Comparison of ENCODE assay signal across 1 cellular context in the genomic region with DNA sequence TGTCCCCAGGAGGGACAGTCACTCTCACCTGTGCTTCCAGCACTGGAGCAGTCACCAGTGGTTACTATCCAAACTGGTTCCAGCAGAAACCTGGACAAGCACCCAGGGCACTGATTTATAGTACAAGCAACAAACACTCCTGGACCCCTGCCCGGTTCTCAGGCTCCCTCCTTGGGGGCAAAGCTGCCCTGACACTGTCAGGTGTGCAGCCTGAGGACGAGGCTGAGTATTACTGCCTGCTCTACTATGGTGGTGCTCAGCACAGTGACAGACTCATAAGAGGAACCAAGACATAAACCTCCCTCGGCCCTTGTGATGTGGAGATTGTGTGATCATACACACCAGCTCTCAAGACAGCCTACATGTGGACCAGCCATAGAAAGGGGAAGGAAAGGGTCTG.
TF ChIP-seq lines count a peak whose summit lies in the region.

No MANE protein-coding gene starts in this region.

TF ChIP-seq in HepG2, 621 proteins besides CTCF, POLR2A, EP300 and RAD21 (continued from another document):
- TF ChIP-seq, protein P1, sequence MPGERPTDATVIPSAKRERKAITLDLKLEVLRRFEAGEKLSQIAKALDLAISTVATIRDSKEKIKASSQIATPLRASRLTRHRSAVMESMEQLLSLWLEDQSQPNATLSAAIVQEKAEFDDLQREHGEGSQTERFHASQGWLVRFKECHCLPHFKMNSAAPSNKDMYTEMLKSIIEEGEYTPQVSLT (CRISPR knock-in tag; IDR thresholded peaks at IDR 0.05; ENCODE audit: borderline replicate concordance, low read depth) = no peak
- TF ChIP-seq SIX1 (CRISPR knock-in tag; IDR thresholded peaks at IDR 0.05; ENCODE audit: borderline replicate concordance) (no peak), RELA (CRISPR knock-in tag; IDR thresholded peaks at IDR 0.05) (no peak), SRSF1 (optimal IDR thresholded peaks at IDR 0.05; ENCODE audit: low read depth, low read length) (no peak), CBX2 (IDR thresholded peaks at IDR 0.05; ENCODE audit: low read depth, low read length) (no peak), CBX2 (CRISPR knock-in tag; IDR thresholded peaks at IDR 0.05; ENCODE audit: low read depth) (no peak), FOXK1 (CRISPR knock-in tag; IDR thresholded peaks at IDR 0.05; ENCODE audit: borderline replicate concordance, low read depth) (no peak)
- TF ChIP-seq, protein P2, sequence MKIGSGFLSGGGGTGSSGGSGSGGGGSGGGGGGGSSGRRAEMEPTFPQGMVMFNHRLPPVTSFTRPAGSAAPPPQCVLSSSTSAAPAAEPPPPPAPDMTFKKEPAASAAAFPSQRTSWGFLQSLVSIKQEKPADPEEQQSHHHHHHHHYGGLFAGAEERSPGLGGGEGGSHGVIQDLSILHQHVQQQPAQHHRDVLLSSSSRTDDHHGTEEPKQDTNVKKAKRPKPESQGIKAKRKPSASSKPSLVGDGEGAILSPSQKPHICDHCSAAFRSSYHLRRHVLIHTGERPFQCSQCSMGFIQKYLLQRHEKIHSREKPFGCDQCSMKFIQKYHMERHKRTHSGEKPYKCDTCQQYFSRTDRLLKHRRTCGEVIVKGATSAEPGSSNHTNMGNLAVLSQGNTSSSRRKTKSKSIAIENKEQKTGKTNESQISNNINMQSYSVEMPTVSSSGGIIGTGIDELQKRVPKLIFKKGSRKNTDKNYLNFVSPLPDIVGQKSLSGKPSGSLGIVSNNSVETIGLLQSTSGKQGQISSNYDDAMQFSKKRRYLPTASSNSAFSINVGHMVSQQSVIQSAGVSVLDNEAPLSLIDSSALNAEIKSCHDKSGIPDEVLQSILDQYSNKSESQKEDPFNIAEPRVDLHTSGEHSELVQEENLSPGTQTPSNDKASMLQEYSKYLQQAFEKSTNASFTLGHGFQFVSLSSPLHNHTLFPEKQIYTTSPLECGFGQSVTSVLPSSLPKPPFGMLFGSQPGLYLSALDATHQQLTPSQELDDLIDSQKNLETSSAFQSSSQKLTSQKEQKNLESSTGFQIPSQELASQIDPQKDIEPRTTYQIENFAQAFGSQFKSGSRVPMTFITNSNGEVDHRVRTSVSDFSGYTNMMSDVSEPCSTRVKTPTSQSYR (CRISPR knock-in tag; IDR thresholded peaks at IDR 0.05; ENCODE audit: borderline replicate concordance) = no peak
- TF ChIP-seq, protein P3, sequence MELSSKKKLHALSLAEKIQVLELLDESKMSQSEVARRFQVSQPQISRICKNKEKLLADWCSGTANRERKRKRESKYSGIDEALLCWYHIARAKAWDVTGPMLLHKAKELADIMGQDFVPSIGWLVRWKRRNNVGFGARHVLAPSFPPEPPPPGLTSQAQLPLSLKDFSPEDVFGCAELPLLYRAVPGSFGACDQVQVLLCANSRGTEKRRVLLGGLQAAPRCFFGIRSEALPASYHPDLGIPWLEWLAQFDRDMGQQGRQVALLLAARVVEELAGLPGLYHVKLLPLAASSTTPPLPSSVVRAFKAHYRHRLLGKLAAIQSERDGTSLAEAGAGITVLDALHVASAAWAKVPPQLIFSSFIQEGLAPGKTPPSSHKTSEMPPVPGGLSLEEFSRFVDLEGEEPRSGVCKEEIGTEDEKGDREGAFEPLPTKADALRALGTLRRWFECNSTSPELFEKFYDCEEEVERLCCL (CRISPR knock-in tag; IDR thresholded peaks at IDR 0.05; ENCODE audit: borderline replicate concordance) = no peak
